23 cellular contexts compared by ENCODE assay signal in genomic region chr6:113802779-113803178, GRCh38. TPM values are rescaled to one million over a fixed set of nuclear protein-coding genes. Genes with fewer than 3 reads are reported as not detected.
DNase-seq lines count a peak whose midpoint lies in the region; ATAC-seq, FAIRE-seq and TF ChIP-seq lines count a peak whose summit lies in the region.
"Had no signal": no experiment of that assay in that cellular context is flagged by ENCODE, and none has a peak within 500 bp of the region (broad histone marks: within the 10 kb centered on the region; RNA-seq: fewer than 3 reads in every experiment).

No MANE protein-coding gene starts in this region.

- ATAC-seq in activated CD8-positive, alpha-beta T cell treated with anti-CD3 and anti-CD28 coated beads for 36 hours, result no peak
- ATAC-seq in activated CD8-positive, alpha-beta T cell treated with anti-CD3 and anti-CD28 coated beads, Interleukin-2, amount 10 ng/mL, durations not matched to agents 7 days and 5 days, result no peak
- ATAC-seq in K562, result no peak
- no peak for ATAC-seq in stimulated activated memory B cell treated with anti-CD40 and anti-IgM and Interleukin-4, amounts not matched to agents 10 μg/mL and 1 μg/mL and 100 μg/mL, for 72 hours
- ATAC-seq: A549 had no signal

- no peaks in the 10 kb centered on the region for H3K9me1 ChIP-seq in K562 (ENCODE audit: control insufficient read depth, insufficient read depth, low read length)

- H3K36me3 ChIP-seq in adipocyte (ENCODE audit: control insufficient read depth, insufficient read depth, low read length, severe bottlenecking) (no peaks in the 10 kb centered on the region), K562 (ENCODE audit: control insufficient read depth, insufficient read depth, low read length) (no peaks in the 10 kb centered on the region), ovary (no peaks in the 10 kb centered on the region)
- H3K36me3 ChIP-seq: BE2C, BLaER1 had no signal

- H3K9me3 ChIP-seq in adipocyte (ENCODE audit: control insufficient read depth, low read length), result no peaks in the 10 kb centered on the region
- no peaks in the 10 kb centered on the region for H3K9me3 ChIP-seq in K562 (replicated peaks; ENCODE audit: control insufficient read depth, insufficient read depth, low read depth, low read length)
- H3K9me3 ChIP-seq in ovary, result no peaks in the 10 kb centered on the region
- H3K9me3 ChIP-seq: A549, BE2C, BLaER1 had no signal

- H3K27me3 Mint-ChIP-seq in activated CD8-positive, alpha-beta T cell treated with anti-CD3 and anti-CD28 coated beads for 36 hours, result no peaks in the 10 kb centered on the region
- peaks cover 4% of the 10 kb centered on the region for H3K27me3 Mint-ChIP-seq in activated CD8-positive, alpha-beta T cell treated with anti-CD3 and anti-CD28 coated beads, Interleukin-2, amount 10 ng/mL, durations not matched to agents 7 days and 5 days (ENCODE audit: low read depth)
- no peaks in the 10 kb centered on the region for H3K27me3 Mint-ChIP-seq in stimulated activated memory B cell treated with anti-CD40 and anti-IgM and Interleukin-4, amounts not matched to agents 10 μg/mL and 1 μg/mL and 100 μg/mL, for 72 hours

- H3K27me3 ChIP-seq in adipocyte (replicated peaks; ENCODE audit: control insufficient read depth, insufficient read depth, low read length) (no peaks in the 10 kb centered on the region), K562 (ENCODE audit: control insufficient read depth in 2 of 2, insufficient read depth in 2 of 2, low read length in 2 of 2) (peaks cover 0 to 3% of the 10 kb centered on the region in 2 experiments; a peak in 1 of 5 replicates), ovary (no peaks in the 10 kb centered on the region)
- H3K27me3 ChIP-seq: BE2C, BLaER1 had no signal

- H2AFZ ChIP-seq in K562 (ENCODE audit: low read depth, low read length), result no peak overlapping the region

- FAIRE-seq in K562 (lab: Jason Lieb, UNC), result no peak
- FAIRE-seq: A549, G401.6, GM12891 had no signal

- TF ChIP-seq CTCF in activated CD8-positive, alpha-beta T cell treated with anti-CD3 and anti-CD28 coated beads for 36 hours (IDR thresholded peaks at IDR 0.05), result peak; percentile 28
- TF ChIP-seq CTCF in K562 (IDR thresholded peaks at IDR 0.05 in 2 of 3, conservative IDR thresholded peaks at IDR 0.05 in 1 of 3; ENCODE audit: insufficient read depth in 2 of 3, low read depth in 1 of 3, low read length in 3 of 3), result no peak
- no peak for TF ChIP-seq CTCF in ovary (IDR thresholded peaks at IDR 0.05)

- H3K27ac ChIP-seq in K562 (ENCODE audit: extremely low read depth, low read depth, low read length) (no peak overlapping the region), ovary (no peak overlapping the region)
- H3K27ac ChIP-seq: 22Rv1, A549, BLaER1 had no signal

- intact Hi-C loops in activated CD8-positive, alpha-beta T cell treated with anti-CD3 and anti-CD28 coated beads for 36 hours (cut with micrococcal nuclease), result no loop called here
- intact Hi-C loops in K562 (cut with micrococcal nuclease) (no loop called here), ovary (cut with DNase I) (no loop called here)

- H3K36me3 Mint-ChIP-seq in activated CD8-positive, alpha-beta T cell treated with anti-CD3 and anti-CD28 coated beads for 36 hours (ENCODE audit: low read depth), result no peaks in the 10 kb centered on the region
- H3K36me3 Mint-ChIP-seq in activated CD8-positive, alpha-beta T cell treated with anti-CD3 and anti-CD28 coated beads, Interleukin-2, amount 10 ng/mL, durations not matched to agents 7 days and 5 days (ENCODE audit: low read depth), result no peaks in the 10 kb centered on the region
- H3K36me3 Mint-ChIP-seq in stimulated activated memory B cell treated with anti-CD40 and anti-IgM and Interleukin-4, amounts not matched to agents 10 μg/mL and 1 μg/mL and 100 μg/mL, for 72 hours, result no peaks in the 10 kb centered on the region
- H3K36me3 Mint-ChIP-seq: CD4-positive, alpha-beta memory T cell; CD4-positive, CD25-positive, alpha-beta regulatory T cell; CD8-positive, alpha-beta memory T cell had no signal

- in situ Hi-C loops in K562 (cut with MboI), result no loop called here

- H3K4me3 ChIP-seq in adipocyte (ENCODE audit: low read length), result no peak overlapping the region
- no peak overlapping the region for H3K4me3 ChIP-seq in K562
- H3K4me3 ChIP-seq in ovary, result no peak overlapping the region
- H3K4me3 ChIP-seq: A549, BLaER1 had no signal

- H3K27ac Mint-ChIP-seq in activated CD8-positive, alpha-beta T cell treated with anti-CD3 and anti-CD28 coated beads for 36 hours, result no peak overlapping the region
- no peak overlapping the region for H3K27ac Mint-ChIP-seq in activated CD8-positive, alpha-beta T cell treated with anti-CD3 and anti-CD28 coated beads, Interleukin-2, amount 10 ng/mL, durations not matched to agents 7 days and 5 days
- peak overlapping the region; percentile 51 for H3K27ac Mint-ChIP-seq in stimulated activated memory B cell treated with anti-CD40 and anti-IgM and Interleukin-4, amounts not matched to agents 10 μg/mL and 1 μg/mL and 100 μg/mL, for 72 hours
- H3K27ac Mint-ChIP-seq: CD4-positive, alpha-beta memory T cell; CD4-positive, CD25-positive, alpha-beta regulatory T cell; CD8-positive, alpha-beta memory T cell had no signal

- H3K4me1 Mint-ChIP-seq in activated CD8-positive, alpha-beta T cell treated with anti-CD3 and anti-CD28 coated beads for 36 hours (ENCODE audit: low read depth), result no peaks in the 10 kb centered on the region
- H3K4me1 Mint-ChIP-seq in activated CD8-positive, alpha-beta T cell treated with anti-CD3 and anti-CD28 coated beads, Interleukin-2, amount 10 ng/mL, durations not matched to agents 7 days and 5 days (ENCODE audit: low read depth), result no peaks in the 10 kb centered on the region
- peaks cover 32% of the 10 kb centered on the region for H3K4me1 Mint-ChIP-seq in stimulated activated memory B cell treated with anti-CD40 and anti-IgM and Interleukin-4, amounts not matched to agents 10 μg/mL and 1 μg/mL and 100 μg/mL, for 72 hours
- H3K4me1 Mint-ChIP-seq: CD4-positive, CD25-positive, alpha-beta regulatory T cell; CD8-positive, alpha-beta memory T cell had no signal

- no peak for DNase-seq in activated CD8-positive, alpha-beta T cell treated with anti-CD3 and anti-CD28 coated beads for 36 hours
- no peak for DNase-seq in activated CD8-positive, alpha-beta T cell treated with anti-CD3 and anti-CD28 coated beads, Interleukin-2, amount 10 ng/mL, durations not matched to agents 7 days and 5 days
- DNase-seq in adipocyte (ENCODE audit: low read depth) (peak; percentile 42), K562 (ENCODE audit: extremely low read depth in 1 of 4, low spot score in 3 of 4) (no peak), HPDE6-E6E7 (ENCODE audit: extremely low spot score) (no peak), DMS114 treated with DMSO at 0.1 percent for 48 hours (lab: John Stamatoyannopoulos, UW; ENCODE audit: unreplicated experiment) (no peak), ovary (no peak)
- DNase-seq: BE2C; C1 segment of cervical spinal cord; CD4-positive, alpha-beta memory T cell; CD4-positive, CD25-positive, alpha-beta regulatory T cell; CD8-positive, alpha-beta memory T cell; COR-L47; DMS 273 treated with DMSO at 0.1 percent for 48 hours; DMS79 treated with DMSO at 0.1 percent for 48 hours; GF-D8 had no signal

- H3K4me1 ChIP-seq in adipocyte (ENCODE audit: control insufficient read depth, insufficient read depth, low read length) (no peaks in the 10 kb centered on the region), K562 (replicated peaks in 1 of 2; ENCODE audit: control insufficient read depth in 2 of 2, insufficient read depth in 2 of 2, low read length in 2 of 2) (no peaks in the 10 kb centered on the region), ovary (ENCODE audit: insufficient read depth) (peaks cover 4% of the 10 kb centered on the region)
- H3K4me1 ChIP-seq: A549, BE2C, BLaER1 had no signal

- BruUV-seq in K562 (replicated peaks; lab: Mats Ljungman, UMichigan), result no TSS peak

- POLR2A ChIA-PET in activated CD8-positive, alpha-beta T cell treated with anti-CD3 and anti-CD28 coated beads for 36 hours (lab: Charles Lee), result no interaction called here
- POLR2A ChIA-PET in activated CD8-positive, alpha-beta T cell treated with anti-CD3 and anti-CD28 coated beads, Interleukin-2, amount 10 ng/mL, durations not matched to agents 7 days and 5 days (lab: Charles Lee), result no interaction called here
- POLR2A ChIA-PET in K562 (lab: Yijun Ruan, JAX), result no interaction called here

- TF ChIP-seq EP300 in K562 (IDR thresholded peaks at IDR 0.05; ENCODE audit: low read length) (no peak), ovary (IDR thresholded peaks at IDR 0.05) (no peak)

- TF ChIP-seq RAD21 in K562 (CRISPR knock-in tag; conservative IDR thresholded peaks at IDR 0.05 in 1 of 2, IDR thresholded peaks at IDR 0.05 in 1 of 2), result no peak

- H3K4me2 ChIP-seq in K562 (ENCODE audit: insufficient read depth, low read length), result no peak overlapping the region
- H3K4me2 ChIP-seq: A549, BLaER1 had no signal

- no peak overlapping the region for H3K4me3 Mint-ChIP-seq in activated CD8-positive, alpha-beta T cell treated with anti-CD3 and anti-CD28 coated beads for 36 hours
- no peak overlapping the region for H3K4me3 Mint-ChIP-seq in activated CD8-positive, alpha-beta T cell treated with anti-CD3 and anti-CD28 coated beads, Interleukin-2, amount 10 ng/mL, durations not matched to agents 7 days and 5 days
- H3K4me3 Mint-ChIP-seq in stimulated activated memory B cell treated with anti-CD40 and anti-IgM and Interleukin-4, amounts not matched to agents 10 μg/mL and 1 μg/mL and 100 μg/mL, for 72 hours, result peak overlapping the region; percentile 45
- H3K4me3 Mint-ChIP-seq: CD14-positive monocyte; CD4-positive, alpha-beta memory T cell; CD4-positive, CD25-positive, alpha-beta regulatory T cell; CD8-positive, alpha-beta memory T cell had no signal

- CTCF ChIA-PET in activated CD8-positive, alpha-beta T cell treated with anti-CD3 and anti-CD28 coated beads for 36 hours (lab: Charles Lee), result interaction anchor here (1.7 kb wide), 1 partner anchor 56 kb away, joined by 3 read pairs; no protein-coding TSS in a partner anchor
- CTCF ChIA-PET in activated CD8-positive, alpha-beta T cell treated with anti-CD3 and anti-CD28 coated beads, Interleukin-2, amount 10 ng/mL, durations not matched to agents 7 days and 5 days (lab: Charles Lee), result no interaction called here
- CTCF ChIA-PET in K562 (lab: Yijun Ruan, JAX; ENCODE audit: low intra/inter-chr PET ratio), result no interaction called here

- H3K9ac ChIP-seq in adipocyte (ENCODE audit: low read length) (no peak overlapping the region), K562 (ENCODE audit: insufficient read depth in 1 of 2, low read depth in 2 of 2, low read length in 2 of 2) (no peak overlapping the region)
- H3K9ac ChIP-seq: BLaER1 had no signal

- no peaks in the 10 kb centered on the region for H3K9me3 Mint-ChIP-seq in activated CD8-positive, alpha-beta T cell treated with anti-CD3 and anti-CD28 coated beads for 36 hours
- no peaks in the 10 kb centered on the region for H3K9me3 Mint-ChIP-seq in activated CD8-positive, alpha-beta T cell treated with anti-CD3 and anti-CD28 coated beads, Interleukin-2, amount 10 ng/mL, durations not matched to agents 7 days and 5 days (ENCODE audit: insufficient read depth)
- H3K9me3 Mint-ChIP-seq in stimulated activated memory B cell treated with anti-CD40 and anti-IgM and Interleukin-4, amounts not matched to agents 10 μg/mL and 1 μg/mL and 100 μg/mL, for 72 hours, result no peaks in the 10 kb centered on the region
- H3K9me3 Mint-ChIP-seq: CD4-positive, alpha-beta memory T cell; CD8-positive, alpha-beta memory T cell had no signal

- no peaks in the 10 kb centered on the region for H3K79me2 ChIP-seq in K562 (ENCODE audit: control insufficient read depth, insufficient read depth, low read length)

- no peaks in the 10 kb centered on the region for H4K20me1 ChIP-seq in K562 (replicated peaks; ENCODE audit: control insufficient read depth, insufficient read depth, low read length)
- H4K20me1 ChIP-seq: BLaER1 had no signal

- TF ChIP-seq POLR2A in K562 (conservative IDR thresholded peaks at IDR 0.05), result no peak
- TF ChIP-seq POLR2A in ovary (IDR thresholded peaks at IDR 0.05), result no peak

RNA-seq across cellular contexts. Expression of gene MARCKS, which starts 54.4 kb away (rescaled TPM):
- under 1 TPM; 0.47 to 0.83 TPM for total RNA-seq in activated CD8-positive, alpha-beta T cell treated with anti-CD3 and anti-CD28 coated beads for 36 hours
- under 1 TPM; 0.05 to 0.08 TPM for total RNA-seq in activated CD8-positive, alpha-beta T cell treated with anti-CD3 and anti-CD28 coated beads, Interleukin-2, amount 10 ng/mL, durations not matched to agents 7 days and 5 days
- 0.09 TPM in 1 of 2 replicates, not detected in the other for total RNA-seq in K562 (2011; cell fraction: chromatin; rRNA removed; ENCODE audit: low replicate concordance)
- total RNA-seq in K562 (2011; cell fraction: nucleolus; rRNA removed), result under 0.01 TPM in 1 of 2 replicates, not detected in the other
- 0.15 and 0.23 TPM in 2 replicates for total RNA-seq in K562 (2011; cell fraction: nucleoplasm; rRNA removed)
- total RNA-seq in K562 (2014; rRNA removed) (1.9 and 2.5 TPM in 2 replicates), K562 (2014; rRNA removed; fragmentation: Illumina TruSeq; extraction: Trizol) (0.98 and 1.2 TPM in 2 replicates), K562 (2015; rRNA removed; fragmentation: Illumina TruSeq; extraction: Trizol) (0.68 and 0.69 TPM in 2 replicates), K562 (2021) (2.7 and 2.9 TPM in 2 replicates), ovary (100 to 1,000 TPM in 1 of 7 donors, 10 to 100 TPM in 6; 52.1 to 106 (median 67.4) TPM)
- polyA plus RNA-seq in K562 (2011; rRNA removed) (0.09 and 0.15 TPM in 2 replicates), K562 (2014; fragmentation: Illumina TruSeq; extraction: Trizol) (0.89 and 0.91 TPM in 2 replicates), K562 (2014; fragmentation: Nextera tagmentation; extraction: Ambion mirVana) (1 to 10 TPM; 1.0 to 1.9 TPM), K562 (2014; rRNA removed) (1.1 and 1.7 TPM in 2 replicates), ovary (10 to 100 TPM; 29.1 to 53.5 TPM)
- 0.06 and 0.07 TPM in 2 replicates for polyA plus RNA-seq in K562 (2011; cell fraction: cytosol; rRNA removed)
- 0.06 and 0.07 TPM in 2 replicates for polyA plus RNA-seq in K562 (2011; cell fraction: nucleus; rRNA removed)
- 1.4 and 6.3 TPM in 2 replicates for polyA plus RNA-seq in K562 (2012)
- polyA minus RNA-seq in K562 (2011; rRNA and poly(A)+ RNA removed), result 0.03 and 0.07 TPM in 2 replicates
- polyA minus RNA-seq in K562 (2011; cell fraction: cytosol; rRNA and poly(A)+ RNA removed), result not detected in 2 replicates
- 0.11 TPM in 1 of 2 replicates, not detected in the other for polyA minus RNA-seq in K562 (2011; cell fraction: nucleus; rRNA and poly(A)+ RNA removed)
- total RNA-seq: CD4-positive, CD25-positive, alpha-beta regulatory T cell had no signal
- polyA plus RNA-seq: CD8-positive, alpha-beta memory T cell had no signal

Comparison
In these comparisons a context has a peak if more than half of its experiments do, and no peak if none do; other contexts are left out.
1. RNA of gene MARCKS, which starts 54.4 kb away (total RNA-seq): 52.1 to 106 TPM in ovary; under 0.01 to 2.9 TPM in K562, 0.47 to 0.83 TPM in activated CD8-positive, alpha-beta T cell treated with anti-CD3 and anti-CD28 coated beads for 36 hours and 0.05 to 0.08 TPM in activated CD8-positive, alpha-beta T cell treated with anti-CD3 and anti-CD28 coated beads, Interleukin-2, amount 10 ng/mL, durations not matched to agents 7 days and 5 days; every median in the first group is over 10 times any median in the second.